ENCODE assay signal across 19 cellular contexts in genomic region chr7:83798489-83798888, GRCh38.
DNase-seq lines count a peak whose midpoint lies in the region; ATAC-seq and TF ChIP-seq lines count a peak whose summit lies in the region.
"Had no signal": no experiment of that assay in that cellular context is flagged by ENCODE, and none has a peak within 500 bp of the region (broad histone marks: within the 10 kb centered on the region; RNA-seq: fewer than 3 reads in every experiment).

No MANE protein-coding gene starts in this region.

- no peak overlapping the region for H3K27ac ChIP-seq in dorsolateral prefrontal cortex
- H3K27ac ChIP-seq: A549; BLaER1 treated with 17β-estradiol and CSF1 and Interleukin-3, amounts not matched to agents 10 nM and 100 nM; suprapubic skin had no signal

- H3K4me3 ChIP-seq in GM12864 (ENCODE audit: low read depth, low read length) (no peak overlapping the region), dorsolateral prefrontal cortex (no peak overlapping the region)
- H3K4me3 ChIP-seq: A549; BLaER1 treated with 17β-estradiol and CSF1 and Interleukin-3, amounts not matched to agents 10 nM and 100 nM; HAP-1; suprapubic skin had no signal

- ATAC-seq in GM19395 (IDR thresholded peaks at IDR 0.05; ENCODE audit: unreplicated experiment): peak; percentile 56
- peak; percentile 66 for ATAC-seq in HG03025 (IDR thresholded peaks at IDR 0.05; ENCODE audit: low FRiP score, unreplicated experiment)
- ATAC-seq: A549 had no signal

- DNase-seq in GM12864 (ENCODE audit: low read depth) (peak; percentile 24), Kasumi-1 (lab: John Stamatoyannopoulos, UW) (peak; percentile 21 to 29), DMS153 (lab: John Stamatoyannopoulos, UW) (no peak), NCI-H1417 (lab: John Stamatoyannopoulos, UW) (no peak), cortex of kidney (lab: John Stamatoyannopoulos, UW) (no peak), dorsolateral prefrontal cortex (no peak)
- DNase-seq: activated CD4-positive, alpha-beta T cell treated with anti-CD3 and anti-CD28 coated beads, Interleukin-2, amount 10 ng/mL, durations not matched to agents 24 days and 14 days; activated gamma-delta T cell; amygdala; Calu3; NCI-H2029 treated with DMSO at 0.1 percent for 48 hours; nucleus accumbens; stimulated activated CD4-positive, alpha-beta T cell treated with anti-CD3 and anti-CD28 coated beads, Interleukin-12 subunit alpha, Interleukin-12 subunit beta, amount 100 ng/mL, for 4 hours had no signal

- TF ChIP-seq CTCF in GM12864 (IDR thresholded peaks at IDR 0.05; ENCODE audit: low read depth, low read length, missing control alignments): no peak
- no peak for TF ChIP-seq CTCF in dorsolateral prefrontal cortex (IDR thresholded peaks at IDR 0.05 in 54 of 56, conservative IDR thresholded peaks at IDR 0.05 in 2 of 56; ENCODE audit: low read depth in 1 of 56, partially characterized antibody in 56 of 56)

- intact Hi-C loops in dorsolateral prefrontal cortex (cut with DNase I): no loop called here

- H3K27me3 ChIP-seq in dorsolateral prefrontal cortex: no peaks in the 10 kb centered on the region
- H3K27me3 ChIP-seq: BLaER1 treated with 17β-estradiol and CSF1 and Interleukin-3, amounts not matched to agents 10 nM and 100 nM; suprapubic skin had no signal

Comparison
In these comparisons a context has a peak if more than half of its experiments do, and no peak if none do; other contexts are left out.
1. DNase-seq: peak in GM12864 (single experiment) and Kasumi-1 (2 of 2); none in DMS153 (single experiment), NCI-H1417 (0 of 3), cortex of kidney (single experiment) and dorsolateral prefrontal cortex (0 of 10).